In genomic region chr14:93430889-93431670, GRCh38 we compare ENCODE assay signal across 1 cellular context.
TF ChIP-seq lines count a peak whose summit lies in the region.

UNC79 (plus strand) TSS chr14:93430939; CDS start chr14:93431030, 91 bp downstream.

TF ChIP-seq in H1, 55 proteins besides CTCF, POLR2A, EP300 and RAD21 (continued from another document):
- TF ChIP-seq SIN3A (conservative IDR thresholded peaks at IDR 0.05 in 1 of 2, IDR thresholded peaks at IDR 0.05 in 1 of 2; ENCODE audit: low read depth in 1 of 2, low read length in 2 of 2) (peak; percentile 92 to 94), ASH2L (IDR thresholded peaks at IDR 0.05; ENCODE audit: low read length) (peak; percentile 83), SAP30 (IDR thresholded peaks at IDR 0.05; ENCODE audit: insufficient read depth, insufficient replicate concordance, low read length) (peak; percentile 87), SP4 (IDR thresholded peaks at IDR 0.05; ENCODE audit: low read length) (0 out of 2 replicates have a peak, but pooled peaks have one; percentile 8), HDAC2 (IDR thresholded peaks at IDR 0.05; ENCODE audit: borderline replicate concordance in 1 of 2, low read depth in 2 of 2, low read length in 2 of 2) (0 out of 4 replicates have a peak, but pooled peaks have one; percentile 16 to 72), BRCA1 (IDR thresholded peaks at IDR 0.05; ENCODE audit: low read depth, low read length) (no peak), HDAC6 (IDR thresholded peaks at IDR 0.05; ENCODE audit: low read depth, low read length) (no peak), RBBP5 (IDR thresholded peaks at IDR 0.05; ENCODE audit: borderline replicate concordance, low read depth, low read length) (peak; percentile 9; the same call in 1 of the 2 replicates), KDM4A (IDR thresholded peaks at IDR 0.05; ENCODE audit: low read depth, low read length, severe bottlenecking) (peak; percentile 7), USF2 (IDR thresholded peaks at IDR 0.05; ENCODE audit: low read length) (no peak), CHD2 (IDR thresholded peaks at IDR 0.05; ENCODE audit: low read length) (no peak), PHF8 (conservative IDR thresholded peaks at IDR 0.05; ENCODE audit: low read depth, low read length) (0 out of 2 replicates have a peak, but pooled peaks have one; percentile 12)
